ENCODE assay signal across 17 cellular contexts in the genomic region with DNA sequence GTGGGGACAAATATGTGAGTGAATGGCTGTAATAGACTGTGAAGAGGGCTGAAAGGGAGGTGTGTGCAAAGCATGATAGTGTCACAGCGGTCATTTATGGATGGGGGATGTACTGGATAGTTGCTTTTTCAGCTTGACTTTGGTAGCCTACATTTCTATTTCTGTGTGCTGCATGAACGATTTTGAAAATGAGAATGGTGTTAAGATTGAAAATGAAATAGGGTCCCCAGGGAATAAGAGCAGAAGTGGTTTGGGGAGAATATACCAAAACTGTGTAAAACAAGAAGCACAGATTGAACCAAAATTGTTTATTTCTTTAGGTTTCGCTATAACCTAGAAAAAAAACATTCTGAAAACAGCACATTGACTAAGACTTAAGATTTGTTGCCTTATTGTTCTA. TPM values are rescaled to one million over a fixed set of nuclear protein-coding genes. Genes with fewer than 3 reads are reported as not detected.
DNase-seq lines count a peak whose midpoint lies in the region; ATAC-seq, FAIRE-seq and TF ChIP-seq lines count a peak whose summit lies in the region.
"Had no signal": no experiment of that assay in that cellular context is flagged by ENCODE, and none has a peak within 500 bp of the region (broad histone marks: within the 10 kb centered on the region; RNA-seq: fewer than 3 reads in every experiment).

No MANE protein-coding gene starts in this region.

- RAD21 ChIA-PET in GM12878 (lab: Charles Lee; ENCODE audit: unreplicated experiment) = interaction anchor here (1.0 to 2.5 kb wide), 6 partner anchors 10 to 212 kb away, joined by 3 to 43 read pairs (median 6); no protein-coding TSS in a partner anchor

- ATAC-seq in GM18867 (IDR thresholded peaks at IDR 0.05; ENCODE audit: unreplicated experiment) = peak; percentile 48
- peak; percentile 60 for ATAC-seq in GM21526 (IDR thresholded peaks at IDR 0.05; ENCODE audit: low FRiP score, unreplicated experiment)
- peak; percentile 49 for ATAC-seq in HG03045 (IDR thresholded peaks at IDR 0.05; ENCODE audit: unreplicated experiment)
- ATAC-seq in GM12878 = peak; percentile 80
- ATAC-seq: HepG2; natural killer cell treated with Interleukin-12 subunit alpha and Interleukin-12 subunit beta and Interleukin-15 and Interleukin-18, amount 100 ng/mL, for 72 hours; upper lobe of right lung had no signal

- peak; percentile 17; the same call in 1 of the 2 replicates for TF ChIP-seq RAD21 in GM12878 (IDR thresholded peaks at IDR 0.05; ENCODE audit: insufficient read depth, low read depth, low read length)

- no peaks in the 10 kb centered on the region for H3K36me3 Mint-ChIP-seq in type B pancreatic cell
- H3K36me3 Mint-ChIP-seq: activated CD4-positive, alpha-beta memory T cell treated with anti-CD3 and anti-CD28 coated beads for 36 hours; activated naive CD8-positive, alpha-beta T cell; natural killer cell treated with Interleukin-12 subunit alpha and Interleukin-12 subunit beta and Interleukin-15 and Interleukin-18, amount 100 ng/mL, for 72 hours had no signal

- intact Hi-C loops in GM12878 (cut with micrococcal nuclease; ENCODE audit: unreplicated experiment) = loop anchor here (1.0 kb wide), 2 partner anchors 10 to 121 kb away; no protein-coding TSS in a partner anchor

- SMC1A ChIA-PET in GM12878 (lab: Charles Lee; ENCODE audit: uncharacterized antibody, unreplicated experiment) = interaction anchor here (0.7 to 4.2 kb wide), 19 partner anchors 10 to 162 kb away, joined by 3 to 56 read pairs (median 4); no protein-coding TSS in a partner anchor

- H3K9me3 Mint-ChIP-seq in type B pancreatic cell = no peaks in the 10 kb centered on the region
- H3K9me3 Mint-ChIP-seq: activated CD4-positive, alpha-beta memory T cell treated with anti-CD3 and anti-CD28 coated beads for 36 hours; natural killer cell treated with Interleukin-12 subunit alpha and Interleukin-12 subunit beta and Interleukin-15 and Interleukin-18, amount 100 ng/mL, for 72 hours had no signal

- no peak overlapping the region for H3K4me3 Mint-ChIP-seq in type B pancreatic cell
- H3K4me3 Mint-ChIP-seq: activated CD4-positive, alpha-beta memory T cell treated with anti-CD3 and anti-CD28 coated beads for 36 hours; activated naive CD8-positive, alpha-beta T cell; natural killer cell treated with Interleukin-12 subunit alpha and Interleukin-12 subunit beta and Interleukin-15 and Interleukin-18, amount 100 ng/mL, for 72 hours had no signal

- H3K27ac ChIP-seq in GM12878 (ENCODE audit: control insufficient read depth, insufficient read depth) = peak overlapping the region; percentile 78
- H3K27ac ChIP-seq: upper lobe of right lung had no signal

- CTCF ChIA-PET in GM12878 (lab: Yijun Ruan, JAX) = interaction anchor here (3.7 kb wide), 1 partner anchor 11 kb away, joined by 23 read pairs; no protein-coding TSS in a partner anchor

- peak; percentile 75 to 87; a peak in 3 of 4 replicates for TF ChIP-seq EP300 in GM12878 (IDR thresholded peaks at IDR 0.05; ENCODE audit: borderline replicate concordance in 1 of 2, control insufficient read depth in 1 of 2, low read depth in 2 of 2, low read length in 2 of 2)

- in situ Hi-C loops in GM12878 (cut with MboI) = no loop called here

- no TSS peak for BruUV-seq in GM12878 (replicated peaks; lab: Mats Ljungman, UMichigan)

- H3K9ac ChIP-seq in GM12878 (ENCODE audit: control insufficient read depth, insufficient read depth, low read length) = no peak overlapping the region; the same call in 1 of the 2 replicates

- TF ChIP-seq POLR2A in GM12878 (IDR thresholded peaks at IDR 0.05; ENCODE audit: low read depth, low read length) = no peak

- H4K20me1 ChIP-seq in GM12878 (ENCODE audit: control insufficient read depth, insufficient read depth) = no peaks in the 10 kb centered on the region

- no peaks in the 10 kb centered on the region for H3K36me3 ChIP-seq in GM12878 (ENCODE audit: control insufficient read depth in 2 of 2, insufficient read depth in 2 of 2, low read length in 1 of 2)
- H3K36me3 ChIP-seq: upper lobe of right lung had no signal

- H3K79me2 ChIP-seq in GM12878 (ENCODE audit: control insufficient read depth, insufficient read depth, low read length) = no peaks in the 10 kb centered on the region

- H3K4me2 ChIP-seq in GM12878 (ENCODE audit: control insufficient read depth, insufficient read depth) = peak overlapping the region; percentile 58

- TF ChIP-seq CTCF in GM12878 (IDR thresholded peaks at IDR 0.05 in 2 of 3, conservative IDR thresholded peaks at IDR 0.05 in 1 of 3; ENCODE audit: control insufficient read depth in 2 of 3, extremely low read depth in 1 of 3, insufficient read depth in 1 of 3, low read depth in 3 of 3, low read length in 3 of 3) (no peak), type B pancreatic cell (conservative IDR thresholded peaks at IDR 0.05) (no peak)

- H3K27me3 Mint-ChIP-seq in type B pancreatic cell = no peaks in the 10 kb centered on the region
- H3K27me3 Mint-ChIP-seq: activated CD4-positive, alpha-beta memory T cell treated with anti-CD3 and anti-CD28 coated beads for 36 hours; activated naive CD8-positive, alpha-beta T cell had no signal

- peak; percentile 23 for FAIRE-seq in GM12878 (lab: Jason Lieb, UNC)
- FAIRE-seq: HepG2, keratinocyte had no signal

- no peaks in the 10 kb centered on the region for H3K4me1 Mint-ChIP-seq in type B pancreatic cell (ENCODE audit: unreplicated experiment)

- H3K27me3 ChIP-seq in GM12878 (replicated peaks in 1 of 2; ENCODE audit: control insufficient read depth in 2 of 2, insufficient read depth in 2 of 2, low read length in 1 of 2) = no peaks in the 10 kb centered on the region
- H3K27me3 ChIP-seq: upper lobe of right lung had no signal

- POLR2A ChIA-PET in GM12878 (lab: Charles Lee) = interaction anchor here (1.4 to 2.2 kb wide), 3 partner anchors 11 to 70 kb away, joined by 4 to 11 read pairs (median 6); no protein-coding TSS in a partner anchor

- H2AFZ ChIP-seq in GM12878 (ENCODE audit: control insufficient read depth, low read depth, low read length) = no peak overlapping the region

- whole genome bisulfite sequencing in GM12878 (ENCODE audit: insufficient coverage, insufficient replicate concordance, low lambda C conversion rate, missing lambda C conversion rate) = 0% methylated on average over 3 of the region's 3 CpGs

- H3K27ac Mint-ChIP-seq in type B pancreatic cell = no peak overlapping the region
- H3K27ac Mint-ChIP-seq: activated CD4-positive, alpha-beta memory T cell treated with anti-CD3 and anti-CD28 coated beads for 36 hours; activated naive CD8-positive, alpha-beta T cell; natural killer cell treated with Interleukin-12 subunit alpha and Interleukin-12 subunit beta and Interleukin-15 and Interleukin-18, amount 100 ng/mL, for 72 hours had no signal

- peak overlapping the region; percentile 27; the same call in 1 of the 2 replicates for H3K4me3 ChIP-seq in GM12878
- H3K4me3 ChIP-seq: upper lobe of right lung had no signal

- H3K9me3 ChIP-seq in GM12878 (replicated peaks; ENCODE audit: control insufficient read depth, insufficient read depth, low read length) = no peaks in the 10 kb centered on the region
- H3K9me3 ChIP-seq: Caco-2, upper lobe of right lung had no signal

- DNase-seq in GM12878 (ENCODE audit: low read depth, low spot score) (peak; percentile 91), HT-29 (ENCODE audit: low spot score) (no peak), D341Med (ENCODE audit: low spot score) (no peak), type B pancreatic cell (ENCODE audit: extremely low spot score, unreplicated experiment) (no peak)
- no peak for DNase-seq in activated T-cell treated with anti-CD3 and anti-CD28 coated beads, Interleukin-2, amount 50 U/mL, for 1 hour
- DNase-seq: activated CD4-positive, alpha-beta memory T cell treated with anti-CD3 and anti-CD28 coated beads for 36 hours; NCI-H1694 treated with DMSO at 0.1 percent for 48 hours; upper lobe of right lung had no signal

- H3K4me1 ChIP-seq in GM12878 (ENCODE audit: control insufficient read depth, insufficient read depth, low read length) = peaks cover 45% of the 10 kb centered on the region
- H3K4me1 ChIP-seq: Caco-2, upper lobe of right lung had no signal

TF ChIP-seq in GM12878, 131 proteins besides CTCF, POLR2A, EP300 and RAD21 (continues in another document):
- TF ChIP-seq YBX1 (IDR thresholded peaks at IDR 0.05) (0 out of 2 replicates have a peak, but pooled peaks have one; percentile 11), CEBPB (IDR thresholded peaks at IDR 0.05; ENCODE audit: borderline replicate concordance in 1 of 2, low read depth in 2 of 2, low read length in 2 of 2) (peak in 1 of 2 experiments; percentile 62; a peak in 1 of 4 replicates), HDAC6 (IDR thresholded peaks at IDR 0.05; ENCODE audit: unreplicated experiment) (no peak), EZH2 (IDR thresholded peaks at IDR 0.05; ENCODE audit: borderline replicate concordance, control insufficient read depth, low read depth, low read length) (no peak)
- TF ChIP-seq, protein P1, sequence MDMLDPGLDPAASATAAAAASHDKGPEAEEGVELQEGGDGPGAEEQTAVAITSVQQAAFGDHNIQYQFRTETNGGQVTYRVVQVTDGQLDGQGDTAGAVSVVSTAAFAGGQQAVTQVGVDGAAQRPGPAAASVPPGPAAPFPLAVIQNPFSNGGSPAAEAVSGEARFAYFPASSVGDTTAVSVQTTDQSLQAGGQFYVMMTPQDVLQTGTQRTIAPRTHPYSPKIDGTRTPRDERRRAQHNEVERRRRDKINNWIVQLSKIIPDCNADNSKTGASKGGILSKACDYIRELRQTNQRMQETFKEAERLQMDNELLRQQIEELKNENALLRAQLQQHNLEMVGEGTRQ (IDR thresholded peaks at IDR 0.05; ENCODE audit: borderline replicate concordance, low read depth, low read length) = no peak

RNA-seq across cellular contexts. Expression of gene CLNK, which starts 58.8 kb away (rescaled TPM):
- 19.6 and 20.8 TPM in 2 replicates for total RNA-seq in GM12878 (2013; cell fraction: nucleolus; rRNA removed)
- 2.1 and 2.2 TPM in 2 replicates for total RNA-seq in GM12878 (2014; rRNA removed)
- total RNA-seq in GM12878 (2014; rRNA removed; fragmentation: Illumina TruSeq; extraction: Trizol) = 2.3 and 2.8 TPM in 2 replicates
- total RNA-seq in GM12878 (2021) = 2.5 and 2.8 TPM in 2 replicates
- 0.91 TPM for polyA plus RNA-seq in GM12878 (2011; ENCODE audit: low read depth)
- polyA plus RNA-seq in GM12878 (2011; rRNA removed) = 14.3 and 19.3 TPM in 2 replicates
- polyA plus RNA-seq in GM12878 (2011; cell fraction: cytosol; rRNA removed) = 5.8 and 6.3 TPM in 2 replicates
- 16.8 and 20.7 TPM in 2 replicates for polyA plus RNA-seq in GM12878 (2011; cell fraction: nucleus; rRNA removed)
- polyA plus RNA-seq in GM12878 (2012) = 1.4 and 1.9 TPM in 2 replicates
- 2.9 and 3.1 TPM in 2 replicates for polyA plus RNA-seq in GM12878 (2014; fragmentation: Illumina TruSeq; extraction: Trizol)
- polyA plus RNA-seq in GM12878 (2014; fragmentation: Nextera tagmentation; extraction: Ambion mirVana) = 1 to 10 TPM; 2.1 to 2.6 TPM
- 2.8 and 3.2 TPM in 2 replicates for polyA plus RNA-seq in GM12878 (2014; rRNA removed)
- polyA plus RNA-seq in GM12878 (2016; fragmentation: Nextera tagmentation; extraction: Ambion mirVana) = 1 to 10 TPM; 2.1 to 3.0 TPM
- 13.6 and 16.8 TPM in 2 replicates for polyA minus RNA-seq in GM12878 (2011; rRNA and poly(A)+ RNA removed)
- polyA minus RNA-seq in GM12878 (2011; cell fraction: cytosol; rRNA and poly(A)+ RNA removed) = 1.6 and 4.1 TPM in 2 replicates
- polyA minus RNA-seq in GM12878 (2011; cell fraction: nucleus; rRNA and poly(A)+ RNA removed) = 14.6 and 15.8 TPM in 2 replicates
- not detected in 2 replicates for total RNA-seq in HT-29 (2014; rRNA removed; shearing (Covaris generic))
- not detected in 2 replicates for total RNA-seq in type B pancreatic cell (ENCODE audit: low replicate concordance)
- total RNA-seq: activated CD4-positive, alpha-beta memory T cell treated with anti-CD3 and anti-CD28 coated beads for 36 hours; Caco-2; HepG2; skeletal muscle tissue had no signal
- polyA plus RNA-seq: HepG2, keratinocyte had no signal
